8 cellular contexts compared by ENCODE assay signal in the genomic region with DNA sequence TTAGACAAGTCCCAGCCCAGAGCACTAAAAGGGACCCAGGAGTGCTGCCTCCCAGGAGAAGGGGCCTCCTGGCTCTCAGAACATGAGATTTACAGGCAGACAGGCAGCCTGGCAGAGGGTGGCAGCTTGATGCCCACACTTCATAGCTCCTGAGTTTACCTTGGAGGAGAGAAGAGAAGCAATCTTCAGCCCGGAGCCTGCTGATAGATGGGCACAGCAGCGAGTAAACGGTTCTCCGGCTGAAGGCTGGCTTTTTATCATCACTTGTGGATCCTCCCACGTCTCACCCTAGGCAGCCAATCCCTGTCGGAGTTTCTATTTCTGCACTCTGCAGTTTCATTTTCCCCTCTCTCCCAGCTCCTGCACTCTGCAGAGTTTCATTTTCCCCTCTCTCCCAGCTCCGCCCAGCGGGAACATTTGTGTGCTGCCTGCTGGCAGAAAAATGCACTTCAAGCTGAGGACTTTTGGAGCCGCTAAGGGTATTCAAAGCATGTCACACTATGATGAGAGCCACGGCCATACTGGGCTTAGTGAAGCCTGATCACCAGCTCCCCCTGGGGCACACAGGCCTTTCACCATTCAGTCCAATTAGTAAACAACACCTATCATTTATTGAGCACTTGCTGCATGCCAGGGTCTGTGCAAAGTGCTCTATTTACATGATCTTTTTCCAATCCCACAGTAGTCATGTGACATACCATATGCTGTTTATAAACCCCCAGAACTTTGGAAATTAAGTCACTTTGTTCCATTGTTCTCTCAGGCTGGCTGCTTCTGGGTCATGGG. TPM values are rescaled to one million over a fixed set of nuclear protein-coding genes. Genes with fewer than 3 reads are reported as not detected.
A peak's percentile ranks its signal among the peaks of the same experiment; 100 is the strongest.
DNase-seq lines count a peak whose midpoint lies in the region; ATAC-seq and TF ChIP-seq lines count a peak whose summit lies in the region.

A gene with protein sequence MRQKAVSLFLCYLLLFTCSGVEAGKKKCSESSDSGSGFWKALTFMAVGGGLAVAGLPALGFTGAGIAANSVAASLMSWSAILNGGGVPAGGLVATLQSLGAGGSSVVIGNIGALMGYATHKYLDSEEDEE (minus strand): TSS at position 229 of the 786 bp plus-strand sequence. CDS start 2,878 bp downstream, outside the sequence.

- H3K27me3 Mint-ChIP-seq in HFFc6 (ENCODE audit: insufficient read depth): peaks cover under 1% of the 10 kb centered on the region; the same call in 1 of the 2 replicates

- no CpG with 5 or more reads among the region's 10 CpGs for WGBS in trophoblast cell (ENCODE audit: extremely low coverage, insufficient coverage, insufficient read length)
- 2 to 3% methylated on average over 10 of the region's 10 CpGs for WGBS in upper lobe of left lung, 2 donors

- no peaks in the 10 kb centered on the region for H3K36me3 ChIP-seq in adipocyte (ENCODE audit: control insufficient read depth, insufficient read depth, low read length, severe bottlenecking)
- H3K36me3 ChIP-seq in trophoblast cell (ENCODE audit: control insufficient read depth in 1 of 2, insufficient read depth in 2 of 2, low read length in 2 of 2): peaks cover 0 to 3% of the 10 kb centered on the region in 2 experiments
- peaks cover 0 to 7% (median 0%) of the 10 kb centered on the region in 4 donors for H3K36me3 ChIP-seq in upper lobe of left lung

- intact Hi-C loops in Right ventricle myocardium superior (cut with DNase I): loop anchor here (5.0 kb wide), 1 partner anchor 50 kb away; no protein-coding TSS in a partner anchor

- H3K23ac ChIP-seq in trophoblast cell (ENCODE audit: low read length): no peak within 1 kb of the TSS

- H3K9ac ChIP-seq in adipocyte (ENCODE audit: low read length) (peak within 1 kb of the TSS; percentile 90), trophoblast cell (ENCODE audit: low read length) (peak within 1 kb of the TSS; percentile 42)

- no peaks in the 10 kb centered on the region for H3K9me3 ChIP-seq in adipocyte (ENCODE audit: control insufficient read depth, low read length)
- peaks cover 2% of the 10 kb centered on the region for H3K9me3 ChIP-seq in trophoblast cell (ENCODE audit: insufficient read depth, low read depth, low read length)
- no peaks in the 10 kb centered on the region for H3K9me3 ChIP-seq in upper lobe of left lung

- H3K27ac ChIP-seq in trophoblast cell (ENCODE audit: low read depth, low read length) (no peak within 1 kb of the TSS), upper lobe of left lung (peak within 1 kb of the TSS; percentile 78 to 89 (median 78))

- peak within 1 kb of the TSS; percentile 32 for H4K8ac ChIP-seq in trophoblast cell (ENCODE audit: low read depth, low read length)

- H4K12ac ChIP-seq in trophoblast cell (ENCODE audit: low read depth, low read length): no peak within 1 kb of the TSS

- TF ChIP-seq CTCF in GM10248 (IDR thresholded peaks at IDR 0.05; ENCODE audit: control extremely low read depth, extremely low read depth, low read depth, missing control alignments): no peak
- TF ChIP-seq CTCF in HFFc6 (IDR thresholded peaks at IDR 0.05): peak; percentile 57
- TF ChIP-seq CTCF in upper lobe of left lung (IDR thresholded peaks at IDR 0.05): peak; percentile 29 to 64 (median 54)

- no peak within 1 kb of the TSS for H4K91ac ChIP-seq in trophoblast cell (ENCODE audit: low read depth, low read length)

- CTCF ChIA-PET in GM10248 (lab: Yijun Ruan, JAX): interaction anchor here (0.7 to 4.1 kb wide), 15 partner anchors 9 to 340 kb away, joined by 3 to 45 read pairs (median 4); a partner anchor contains a TSS

- H3K4me3 ChIP-seq in adipocyte (ENCODE audit: low read length) (peak within 1 kb of the TSS; percentile 91), trophoblast cell (ENCODE audit: low read depth, low read length) (no peak within 1 kb of the TSS), upper lobe of left lung (peak within 1 kb of the TSS in 3 of 4 donors; percentile 51 to 62 (median 56))

- peak within 1 kb of the TSS; percentile 59 for H3K4me2 ChIP-seq in trophoblast cell (ENCODE audit: low read length)

- H3K14ac ChIP-seq in trophoblast cell (ENCODE audit: low read length): no peak within 1 kb of the TSS

- H3K4me1 ChIP-seq in adipocyte (ENCODE audit: control insufficient read depth, insufficient read depth, low read length) (peaks cover 33% of the 10 kb centered on the region), trophoblast cell (ENCODE audit: control insufficient read depth in 1 of 2, insufficient read depth in 2 of 2, low read length in 2 of 2) (peaks cover 4 to 10% of the 10 kb centered on the region in 2 experiments), upper lobe of left lung (peaks cover 30 to 39% (median 37%) of the 10 kb centered on the region in 4 donors)

- DNase-seq in GM10248 (ENCODE audit: extremely low spot score): peak; percentile 89
- DNase-seq in HFFc6: peak; percentile 97
- peak; percentile 96 for DNase-seq in NCI-H1105 treated with DMSO at 0.1 percent for 48 hours (lab: John Stamatoyannopoulos, UW)
- peak; percentile 92 to 97 for DNase-seq in SW 1271 (lab: John Stamatoyannopoulos, UW)
- DNase-seq in adipocyte (ENCODE audit: low read depth): peak; percentile 98
- DNase-seq in Right ventricle myocardium superior: peak; percentile 86
- DNase-seq in trophoblast cell: peak; percentile 95 to 98
- DNase-seq in upper lobe of left lung: peak in 1 of 2 donors; percentile 93

- peak in 3 of 4 donors; percentile 27 to 80 (median 73) for TF ChIP-seq POLR2A in upper lobe of left lung (IDR thresholded peaks at IDR 0.05)

- peak in 1 of 4 donors; percentile 41 for TF ChIP-seq EP300 in upper lobe of left lung (IDR thresholded peaks at IDR 0.05)

- no peaks in the 10 kb centered on the region for H3K79me1 ChIP-seq in trophoblast cell (ENCODE audit: low read length)

- ATAC-seq in Right ventricle myocardium superior (ENCODE audit: poor library complexity) (peak; percentile 98), upper lobe of left lung (ENCODE audit: low FRiP score in 2 of 2) (peak; percentile 97 to 98)

- H3K18ac ChIP-seq in trophoblast cell (ENCODE audit: low read length): no peak within 1 kb of the TSS

- no peak within 1 kb of the TSS for H2AK5ac ChIP-seq in trophoblast cell (ENCODE audit: low read length)

- peaks cover 48% of the 10 kb centered on the region for H3K4me1 Mint-ChIP-seq in HFFc6 (ENCODE audit: low read depth)

- H3K79me2 ChIP-seq in trophoblast cell (ENCODE audit: control insufficient read depth, insufficient read depth, low read length, poor library complexity): no peaks in the 10 kb centered on the region

- POLR2A ChIA-PET in GM10248 (lab: Yijun Ruan, JAX): interaction anchor here (0.7 to 2.2 kb wide), 4 partner anchors 53 to 403 kb away, joined by 3 to 9 read pairs (median 6); a partner anchor contains a TSS

- H3K4ac ChIP-seq in trophoblast cell (ENCODE audit: low read depth, low read length): no peak within 1 kb of the TSS

- peak within 1 kb of the TSS; percentile 82 for H3K27ac Mint-ChIP-seq in HFFc6

- no peaks in the 10 kb centered on the region for H3K36me3 Mint-ChIP-seq in HFFc6 (ENCODE audit: low read depth)

- no peaks in the 10 kb centered on the region for H3K9me3 Mint-ChIP-seq in HFFc6

- H2BK5ac ChIP-seq in trophoblast cell (ENCODE audit: low read depth, low read length, poor library complexity): no peak within 1 kb of the TSS

- peak within 1 kb of the TSS; percentile 92 for H3K4me3 Mint-ChIP-seq in HFFc6

- H3K27me3 ChIP-seq in adipocyte (replicated peaks; ENCODE audit: control insufficient read depth, insufficient read depth, low read length) (no peaks in the 10 kb centered on the region), trophoblast cell (ENCODE audit: insufficient read depth, low read length) (no peaks in the 10 kb centered on the region), upper lobe of left lung (no peaks in the 10 kb centered on the region)

- no peak within 1 kb of the TSS for H2BK12ac ChIP-seq in trophoblast cell (ENCODE audit: low read length)

- H2BK120ac ChIP-seq in trophoblast cell (ENCODE audit: insufficient read depth, low read length, poor library complexity): no peak within 1 kb of the TSS

- no peak within 1 kb of the TSS for H2AFZ ChIP-seq in trophoblast cell (ENCODE audit: insufficient read depth, low read length, poor library complexity)

RNA-seq across cellular contexts. Expression of the gene that starts here (rescaled TPM):
- 10 to 100 TPM; 16.7 to 23.8 (median 20.5) TPM for total RNA-seq in HFFc6 (2021; fragmentation: NEBNext Ultra II Directional; extraction: Animal tissue kit (Norgen Biotek cat#: 25700))
- total RNA-seq in Right ventricle myocardium superior (29.2 TPM), upper lobe of left lung (100 to 1,000 TPM in 5 of 6 donors, 10 to 100 TPM in 1; 43.0 to 436 (median 277) TPM)
- 107 and 108 TPM in 2 replicates for polyA plus RNA-seq in trophoblast cell (2013)
